In the genomic region with DNA sequence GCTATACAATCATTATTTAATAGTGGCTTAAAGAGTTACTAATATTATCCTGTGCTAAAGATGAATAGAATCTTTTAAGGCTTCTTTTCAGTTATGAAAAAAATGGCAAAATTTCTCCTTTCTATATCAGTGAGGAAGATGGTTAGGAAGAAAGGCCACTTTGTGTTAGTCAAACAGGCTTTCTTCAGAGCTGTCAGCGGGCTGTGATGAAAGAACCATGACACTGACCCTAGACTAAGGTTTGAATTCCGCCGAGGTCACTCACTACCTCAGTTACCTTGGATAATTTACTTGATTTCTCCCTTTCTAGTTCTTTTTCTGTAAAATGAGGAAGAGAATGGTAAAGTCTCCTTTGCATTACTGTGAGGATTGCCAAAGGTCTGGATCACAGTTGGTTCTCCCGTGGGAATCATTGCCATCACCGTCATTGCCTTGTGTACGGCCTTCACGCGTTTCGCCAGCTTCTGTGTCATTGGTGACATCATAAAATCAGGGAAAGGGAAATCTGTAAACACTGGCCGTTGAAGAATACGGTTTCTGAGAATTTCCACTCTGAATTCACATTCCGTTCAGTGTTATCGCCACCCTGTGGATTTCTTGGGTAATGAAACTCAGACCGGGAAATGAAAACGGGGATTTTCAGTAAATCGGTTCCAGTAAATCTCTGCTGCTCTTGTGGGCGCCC, we compare ENCODE assay signal across 8 cellular contexts. TPM values are rescaled to one million over a fixed set of nuclear protein-coding genes. Genes with fewer than 3 reads are reported as not detected.
A peak's percentile ranks its signal among the peaks of the same experiment; 100 is the strongest.
DNase-seq lines count a peak whose midpoint lies in the region; ATAC-seq, FAIRE-seq and TF ChIP-seq lines count a peak whose summit lies in the region.

No MANE protein-coding gene starts in this region.

- H3K36me3 ChIP-seq in ES-I3 (ENCODE audit: insufficient read depth, low read length) (no peaks in the 10 kb centered on the region), MG63 (no peaks in the 10 kb centered on the region), pancreas (no peaks in the 10 kb centered on the region), transverse colon (no peaks in the 10 kb centered on the region)

- in situ Hi-C loops in SK-MEL-5 (cut with HindIII; ENCODE audit: low pct_unique_long_range_greater_than_20kb, low sequenced_read_pairs) (no loop called here), transverse colon (cut with MboI; ENCODE audit: low pct_ligation_motif_present in 1 of 4, low pct_unique_long_range_greater_than_20kb in 1 of 4, low sequenced_read_pairs in 3 of 4) (loop anchor here in 3 of 4 donors (25.0 kb wide), 3 partner anchors 138 to 513 kb away; partner anchors contain the start of gene MAGOHB (in 1 of the 3))

- peak; percentile 65 for TF ChIP-seq EP300 in transverse colon (IDR thresholded peaks at IDR 0.05; ENCODE audit: low read depth)

- no peak for TF ChIP-seq POLR2A in H54 (IDR thresholded peaks at IDR 0.05; ENCODE audit: low read depth, low read length)
- TF ChIP-seq POLR2A in transverse colon (IDR thresholded peaks at IDR 0.05): no peak

- DNase-seq in H54 (ENCODE audit: insufficient read length, low spot score) (peak; percentile 35), MG63 (peak; percentile 61), SK-MEL-5 (ENCODE audit: low read depth, low spot score) (peak; percentile 95), glomerular visceral epithelial cell (ENCODE audit: extremely low spot score) (peak; percentile 87), pancreas (peak in 5 of 6 donors; percentile 52 to 84 (median 74)), transverse colon (peak; percentile 75)
- peak; percentile 65 for DNase-seq in activated naive CD4-positive, alpha-beta T cell treated with anti-CD3 and anti-CD28 coated beads, Interleukin-2, amount 50 U/mL, for 16 hours

- TF ChIP-seq CTCF in pancreas (IDR thresholded peaks at IDR 0.05) (peak; percentile 70 to 86 (median 74)), transverse colon (IDR thresholded peaks at IDR 0.05) (peak; percentile 80 to 94 (median 84))

- H3K27me3 ChIP-seq in MG63 (no peaks in the 10 kb centered on the region), pancreas (no peaks in the 10 kb centered on the region), transverse colon (no peaks in the 10 kb centered on the region)

- H3K9me3 ChIP-seq in ES-I3 (ENCODE audit: control insufficient read depth, insufficient read depth, low read length) (no peaks in the 10 kb centered on the region), MG63 (no peaks in the 10 kb centered on the region), pancreas (no peaks in the 10 kb centered on the region), transverse colon (no peaks in the 10 kb centered on the region)

- FAIRE-seq in H54 (lab: Jason Lieb, UNC): peak; percentile 98
- FAIRE-seq in pancreas (lab: Jason Lieb, UNC): peak; percentile 96

- 5 to 6% methylated on average over 17 of the region's 17 CpGs for WGBS in pancreas, 2 donors
- WGBS in transverse colon (ENCODE audit: low coverage in 1 of 2), 2 donors: 8 to 32% methylated on average over 7 to 17 of the region's 17 CpGs

- peak; percentile 93 to 100 (median 98) for ATAC-seq in pancreas

- H3K4me1 ChIP-seq in ES-I3 (ENCODE audit: insufficient read depth, low read length): no peaks in the 10 kb centered on the region
- H3K4me1 ChIP-seq in pancreas: peaks cover 4 to 12% (median 4%) of the 10 kb centered on the region in 3 donors
- H3K4me1 ChIP-seq in transverse colon: peaks cover 0 to 8% (median 2%) of the 10 kb centered on the region in 4 donors

- H3K27ac ChIP-seq in pancreas (peak overlapping the region in 2 of 4 donors; percentile 50), transverse colon (peak overlapping the region in 3 of 4 donors; percentile 33 to 59 (median 53))

- H3K9ac ChIP-seq in ES-I3 (ENCODE audit: low read depth, low read length): peak overlapping the region; percentile 40; the same call in 1 of the 2 replicates

- H3K4me3 ChIP-seq in MG63: peak overlapping the region; percentile 36
- H3K4me3 ChIP-seq in pancreas: peak overlapping the region in 1 of 4 donors; percentile 30
- peak overlapping the region in 2 of 4 donors; percentile 15 to 22 for H3K4me3 ChIP-seq in transverse colon

- intact Hi-C loops in pancreas (cut with DNase I): no loop called here
- intact Hi-C loops in transverse colon (cut with DNase I; ENCODE audit: low total_unique reads): loop anchor here (10.0 kb wide), 1 partner anchor 135 kb away; the partner anchor contains the start of gene MAGOHB

RNA-seq across cellular contexts. Expression of gene YBX3, which starts 26.7 kb away (rescaled TPM):
- 325 and 352 TPM in 2 replicates for total RNA-seq in MG63 (2014; rRNA removed; shearing (Covaris generic); ENCODE audit: low replicate concordance)
- 55.1 and 64.7 TPM in 2 replicates for total RNA-seq in SK-MEL-5 (2014; rRNA removed; shearing (Covaris generic))
- 224 and 225 TPM in 2 replicates for polyA plus RNA-seq in SK-MEL-5 (2015; cell fraction: cytosol; rRNA removed)
- 494 and 519 TPM in 2 replicates for polyA plus RNA-seq in SK-MEL-5 (2015; cell fraction: nucleus; rRNA removed)
- total RNA-seq in pancreas: 100 to 1,000 TPM; 241 to 444 (median 317) TPM
- 100 to 1,000 TPM; 323 to 352 TPM for polyA plus RNA-seq in pancreas
- 100 to 1,000 TPM; 137 to 537 (median 236) TPM for total RNA-seq in transverse colon

RNA-seq across cellular contexts. Expression of gene TAS2R7, which starts 52.6 kb away (rescaled TPM):
- total RNA-seq in MG63 (2014; rRNA removed; shearing (Covaris generic); ENCODE audit: low replicate concordance): not detected in 2 replicates
- not detected in 2 replicates for total RNA-seq in SK-MEL-5 (2014; rRNA removed; shearing (Covaris generic))
- polyA plus RNA-seq in SK-MEL-5 (2015; cell fraction: cytosol; rRNA removed): not detected in 2 replicates
- not detected in 2 replicates for polyA plus RNA-seq in SK-MEL-5 (2015; cell fraction: nucleus; rRNA removed)
- not detected for total RNA-seq in pancreas
- not detected for polyA plus RNA-seq in pancreas
- total RNA-seq in transverse colon: not detected

RNA-seq across cellular contexts. Expression of gene TAS2R8, which starts 57.2 kb away (rescaled TPM):
- total RNA-seq in MG63 (2014; rRNA removed; shearing (Covaris generic); ENCODE audit: low replicate concordance): not detected in 2 replicates
- total RNA-seq in SK-MEL-5 (2014; rRNA removed; shearing (Covaris generic)): not detected in 2 replicates
- polyA plus RNA-seq in SK-MEL-5 (2015; cell fraction: cytosol; rRNA removed): not detected in 2 replicates
- not detected in 2 replicates for polyA plus RNA-seq in SK-MEL-5 (2015; cell fraction: nucleus; rRNA removed)
- total RNA-seq in pancreas (not detected), transverse colon (not detected)
- polyA plus RNA-seq in pancreas: under 1 TPM in 1 of 2 donors, not detected in 1; 0.09 TPM

Comparison
In these comparisons a context has a peak if more than half of its experiments do, and no peak if none do; other contexts are left out.
1. DNase-seq: peak in every context shown above with its lines; median percentile 95 in SK-MEL-5; 87 in glomerular visceral epithelial cell; 75 in transverse colon; 74 in pancreas; 65 in activated naive CD4-positive, alpha-beta T cell treated with anti-CD3 and anti-CD28 coated beads, Interleukin-2, amount 50 U/mL, for 16 hours; 61 in MG63; 35 in H54.